Comparison of ENCODE assay signal across 8 cellular contexts in the genomic region with DNA sequence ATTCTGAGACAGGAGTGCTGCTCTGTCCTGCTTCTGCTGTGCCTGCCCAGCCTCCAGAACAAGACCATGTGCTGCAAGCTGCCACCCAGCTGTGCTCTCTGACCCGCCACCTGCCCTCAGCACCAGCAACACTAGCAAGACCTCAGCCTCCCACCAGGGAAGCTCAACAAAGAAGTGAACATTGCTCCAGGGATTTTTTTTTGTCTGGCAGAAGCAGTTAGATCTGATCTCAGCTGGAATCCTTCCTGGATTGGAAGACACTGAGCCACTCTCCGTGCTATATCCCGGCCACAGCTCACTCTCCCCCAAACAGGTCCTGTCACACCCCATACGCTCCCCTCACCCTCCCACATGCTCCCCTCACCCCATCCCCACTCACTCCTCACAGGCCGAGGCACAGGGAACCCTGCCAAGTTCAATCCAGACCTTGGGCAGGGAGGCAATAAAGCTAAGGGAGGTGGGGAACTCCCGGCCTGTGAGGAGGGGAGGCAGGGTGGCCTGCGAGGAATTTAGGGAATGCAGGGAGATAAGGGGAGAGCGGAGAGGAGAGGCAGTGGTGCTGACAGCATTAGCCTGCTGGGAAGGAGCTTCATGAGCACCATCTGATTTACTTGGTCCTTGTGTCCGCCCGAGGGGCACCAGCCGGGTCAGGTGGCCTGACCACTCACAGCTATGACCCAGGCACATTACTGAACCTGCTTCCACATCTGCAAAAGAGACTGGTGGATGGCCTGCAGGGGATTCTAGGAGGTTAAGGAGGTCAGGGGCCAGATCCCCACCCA. TPM values are rescaled to one million over a fixed set of nuclear protein-coding genes. Genes with fewer than 3 reads are reported as not detected.
A peak's percentile ranks its signal among the peaks of the same experiment; 100 is the strongest.
DNase-seq lines count a peak whose midpoint lies in the region; ATAC-seq and TF ChIP-seq lines count a peak whose summit lies in the region.

No MANE protein-coding gene starts in this region.

- H3K9me3 ChIP-seq in right cardiac atrium (ENCODE audit: control insufficient read depth, low read length) = no peaks in the 10 kb centered on the region
- no peaks in the 10 kb centered on the region for H3K9me3 ChIP-seq in skeletal muscle tissue (ENCODE audit: control insufficient read depth in 3 of 3, low read length in 3 of 3)

- no peak overlapping the region for H3K4me3 Mint-ChIP-seq in activated naive CD4-positive, alpha-beta T cell treated with anti-CD3 and anti-CD28 coated beads for 36 hours

- peaks cover 23% of the 10 kb centered on the region for H3K4me1 ChIP-seq in right cardiac atrium (ENCODE audit: control insufficient read depth, insufficient read depth, low read length)
- peaks cover 64 to 92% (median 81%) of the 10 kb centered on the region in 3 donors for H3K4me1 ChIP-seq in skeletal muscle tissue (ENCODE audit: control insufficient read depth in 3 of 3, insufficient read depth in 3 of 3, low read length in 3 of 3)

- ATAC-seq in SK-N-SH treated with all-trans-retinoic acid at 6 μM for 48 hours = peak; percentile 76
- ATAC-seq in right cardiac atrium = peak; percentile 58 to 59

- POLR2A ChIA-PET in HEK293T (lab: Yijun Ruan, JAX) = no interaction called here

- peak overlapping the region; percentile 8 to 60 (median 40) for H3K9ac ChIP-seq in skeletal muscle tissue (ENCODE audit: low read depth in 1 of 3, low read length in 3 of 3)

- no peaks in the 10 kb centered on the region for H3K27me3 Mint-ChIP-seq in activated naive CD4-positive, alpha-beta T cell treated with anti-CD3 and anti-CD28 coated beads for 36 hours (ENCODE audit: low read depth)

- DNase-seq in HEK293T (ENCODE audit: extremely low spot score) = peak; percentile 26
- DNase-seq in right cardiac atrium = peak; percentile 44 to 77 (median 76)
- no peak for DNase-seq in AG08395 (ENCODE audit: low spot score)
- DNase-seq in nucleus accumbens (lab: John Stamatoyannopoulos, UW) = no peak
- DNase-seq in activated naive CD4-positive, alpha-beta T cell treated with anti-CD3 and anti-CD28 coated beads for 36 hours = no peak
- no peak for DNase-seq in central memory CD4-positive, alpha-beta T cell

- H3K27ac Mint-ChIP-seq in activated naive CD4-positive, alpha-beta T cell treated with anti-CD3 and anti-CD28 coated beads for 36 hours = no peak overlapping the region

- intact Hi-C loops in right cardiac atrium (cut with DNase I) = no loop called here
- intact Hi-C loops in activated naive CD4-positive, alpha-beta T cell treated with anti-CD3 and anti-CD28 coated beads for 36 hours (cut with micrococcal nuclease) = no loop called here

- H3K4me1 Mint-ChIP-seq in activated naive CD4-positive, alpha-beta T cell treated with anti-CD3 and anti-CD28 coated beads for 36 hours (ENCODE audit: low read depth) = no peaks in the 10 kb centered on the region

- H3K27ac ChIP-seq in right cardiac atrium (ENCODE audit: low read length) (peak overlapping the region; percentile 61), skeletal muscle tissue (ENCODE audit: low read depth, low read length) (no peak overlapping the region)

- no peaks in the 10 kb centered on the region for H3K27me3 ChIP-seq in right cardiac atrium (ENCODE audit: control insufficient read depth, insufficient read depth)
- no peaks in the 10 kb centered on the region for H3K27me3 ChIP-seq in skeletal muscle tissue (ENCODE audit: control insufficient read depth in 3 of 3, insufficient read depth in 3 of 3, low read length in 3 of 3)

- H3K4me3 ChIP-seq in right cardiac atrium (ENCODE audit: low read length) (no peak overlapping the region), skeletal muscle tissue (ENCODE audit: low read length in 3 of 3) (no peak overlapping the region)

- 30% methylated on average over 11 of the region's 11 CpGs for WGBS in right cardiac atrium

- no peaks in the 10 kb centered on the region for H3K36me3 Mint-ChIP-seq in activated naive CD4-positive, alpha-beta T cell treated with anti-CD3 and anti-CD28 coated beads for 36 hours (ENCODE audit: low read depth)

- H3K36me3 ChIP-seq in skeletal muscle tissue (ENCODE audit: control insufficient read depth in 3 of 3, insufficient read depth in 3 of 3, low read length in 3 of 3) = no peaks in the 10 kb centered on the region

- CTCF ChIA-PET in HEK293T (lab: Yijun Ruan, JAX) = interaction anchor here (0.8 to 1.5 kb wide), 5 partner anchors 20 to 50 kb away, joined by 3 to 4 read pairs (median 3); no protein-coding TSS in a partner anchor
- CTCF ChIA-PET in activated naive CD4-positive, alpha-beta T cell treated with anti-CD3 and anti-CD28 coated beads for 36 hours (lab: Charles Lee) = no interaction called here

- H3K9me3 Mint-ChIP-seq in activated naive CD4-positive, alpha-beta T cell treated with anti-CD3 and anti-CD28 coated beads for 36 hours = no peaks in the 10 kb centered on the region

TF ChIP-seq in HEK293T, 16 proteins besides CTCF, POLR2A, EP300 and RAD21:
- TF ChIP-seq ZNF384 (IDR thresholded peaks at IDR 0.05) (no peak), NFRKB (IDR thresholded peaks at IDR 0.05) (no peak), LEF1 (IDR thresholded peaks at IDR 0.05; ENCODE audit: borderline replicate concordance) (no peak), BHLHE40 (IDR thresholded peaks at IDR 0.05; ENCODE audit: borderline replicate concordance) (no peak), FOXA1 (IDR thresholded peaks at IDR 0.05) (no peak), HDGF (IDR thresholded peaks at IDR 0.05; ENCODE audit: borderline replicate concordance) (no peak), FOXM1 (IDR thresholded peaks at IDR 0.05; ENCODE audit: borderline replicate concordance) (no peak), ARNT (IDR thresholded peaks at IDR 0.05) (no peak), TARDBP (IDR thresholded peaks at IDR 0.05) (no peak), SP1 (IDR thresholded peaks at IDR 0.05) (no peak), L3MBTL2 (conservative IDR thresholded peaks at IDR 0.05) (no peak), CTBP1 (IDR thresholded peaks at IDR 0.05; ENCODE audit: borderline replicate concordance) (no peak; the same call in 1 of the 2 replicates)
- TF ChIP-seq, protein P1, sequence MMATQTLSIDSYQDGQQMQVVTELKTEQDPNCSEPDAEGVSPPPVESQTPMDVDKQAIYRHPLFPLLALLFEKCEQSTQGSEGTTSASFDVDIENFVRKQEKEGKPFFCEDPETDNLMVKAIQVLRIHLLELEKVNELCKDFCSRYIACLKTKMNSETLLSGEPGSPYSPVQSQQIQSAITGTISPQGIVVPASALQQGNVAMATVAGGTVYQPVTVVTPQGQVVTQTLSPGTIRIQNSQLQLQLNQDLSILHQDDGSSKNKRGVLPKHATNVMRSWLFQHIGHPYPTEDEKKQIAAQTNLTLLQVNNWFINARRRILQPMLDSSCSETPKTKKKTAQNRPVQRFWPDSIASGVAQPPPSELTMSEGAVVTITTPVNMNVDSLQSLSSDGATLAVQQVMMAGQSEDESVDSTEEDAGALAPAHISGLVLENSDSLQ (IDR thresholded peaks at IDR 0.05) = no peak

TF ChIP-seq in SK-N-SH treated with all-trans-retinoic acid at 6 μM for 48 hours, 23 proteins besides CTCF, POLR2A, EP300 and RAD21 (continues in another document):
- TF ChIP-seq, protein P2, sequence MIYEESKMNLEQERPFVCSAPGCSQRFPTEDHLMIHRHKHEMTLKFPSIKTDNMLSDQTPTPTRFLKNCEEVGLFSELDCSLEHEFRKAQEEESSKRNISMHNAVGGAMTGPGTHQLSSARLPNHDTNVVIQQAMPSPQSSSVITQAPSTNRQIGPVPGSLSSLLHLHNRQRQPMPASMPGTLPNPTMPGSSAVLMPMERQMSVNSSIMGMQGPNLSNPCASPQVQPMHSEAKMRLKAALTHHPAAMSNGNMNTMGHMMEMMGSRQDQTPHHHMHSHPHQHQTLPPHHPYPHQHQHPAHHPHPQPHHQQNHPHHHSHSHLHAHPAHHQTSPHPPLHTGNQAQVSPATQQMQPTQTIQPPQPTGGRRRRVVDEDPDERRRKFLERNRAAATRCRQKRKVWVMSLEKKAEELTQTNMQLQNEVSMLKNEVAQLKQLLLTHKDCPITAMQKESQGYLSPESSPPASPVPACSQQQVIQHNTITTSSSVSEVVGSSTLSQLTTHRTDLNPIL (CRISPR knock-in tag; IDR thresholded peaks at IDR 0.05; ENCODE audit: low read depth) = no peak
- TF ChIP-seq ZFP30 (CRISPR knock-in tag; IDR thresholded peaks at IDR 0.05) (no peak), ISL1 (CRISPR knock-in tag; IDR thresholded peaks at IDR 0.05) (peak; percentile 32; the same call in 1 of the 2 replicates), ZNF565 (CRISPR knock-in tag; conservative IDR thresholded peaks at IDR 0.05; ENCODE audit: low read depth) (no peak), CSDC2 (CRISPR knock-in tag; IDR thresholded peaks at IDR 0.05) (no peak)
- TF ChIP-seq, protein P3, sequence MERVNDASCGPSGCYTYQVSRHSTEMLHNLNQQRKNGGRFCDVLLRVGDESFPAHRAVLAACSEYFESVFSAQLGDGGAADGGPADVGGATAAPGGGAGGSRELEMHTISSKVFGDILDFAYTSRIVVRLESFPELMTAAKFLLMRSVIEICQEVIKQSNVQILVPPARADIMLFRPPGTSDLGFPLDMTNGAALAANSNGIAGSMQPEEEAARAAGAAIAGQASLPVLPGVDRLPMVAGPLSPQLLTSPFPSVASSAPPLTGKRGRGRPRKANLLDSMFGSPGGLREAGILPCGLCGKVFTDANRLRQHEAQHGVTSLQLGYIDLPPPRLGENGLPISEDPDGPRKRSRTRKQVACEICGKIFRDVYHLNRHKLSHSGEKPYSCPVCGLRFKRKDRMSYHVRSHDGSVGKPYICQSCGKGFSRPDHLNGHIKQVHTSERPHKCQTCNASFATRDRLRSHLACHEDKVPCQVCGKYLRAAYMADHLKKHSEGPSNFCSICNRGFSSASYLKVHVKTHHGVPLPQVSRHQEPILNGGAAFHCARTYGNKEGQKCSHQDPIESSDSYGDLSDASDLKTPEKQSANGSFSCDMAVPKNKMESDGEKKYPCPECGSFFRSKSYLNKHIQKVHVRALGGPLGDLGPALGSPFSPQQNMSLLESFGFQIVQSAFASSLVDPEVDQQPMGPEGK (CRISPR knock-in tag; IDR thresholded peaks at IDR 0.05; ENCODE audit: borderline replicate concordance) = 0 out of 2 replicates have a peak, but pooled peaks have one; percentile 21
- TF ChIP-seq, protein P4, sequence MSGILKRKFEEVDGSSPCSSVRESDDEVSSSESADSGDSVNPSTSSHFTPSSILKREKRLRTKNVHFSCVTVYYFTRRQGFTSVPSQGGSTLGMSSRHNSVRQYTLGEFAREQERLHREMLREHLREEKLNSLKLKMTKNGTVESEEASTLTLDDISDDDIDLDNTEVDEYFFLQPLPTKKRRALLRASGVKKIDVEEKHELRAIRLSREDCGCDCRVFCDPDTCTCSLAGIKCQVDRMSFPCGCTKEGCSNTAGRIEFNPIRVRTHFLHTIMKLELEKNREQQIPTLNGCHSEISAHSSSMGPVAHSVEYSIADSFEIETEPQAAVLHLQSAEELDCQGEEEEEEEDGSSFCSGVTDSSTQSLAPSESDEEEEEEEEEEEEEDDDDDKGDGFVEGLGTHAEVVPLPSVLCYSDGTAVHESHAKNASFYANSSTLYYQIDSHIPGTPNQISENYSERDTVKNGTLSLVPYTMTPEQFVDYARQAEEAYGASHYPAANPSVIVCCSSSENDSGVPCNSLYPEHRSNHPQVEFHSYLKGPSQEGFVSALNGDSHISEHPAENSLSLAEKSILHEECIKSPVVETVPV (CRISPR knock-in tag; IDR thresholded peaks at IDR 0.05) = no peak

RNA-seq across cellular contexts. Expression of a gene that starts 29.7 kb away (rescaled TPM):
- total RNA-seq in right cardiac atrium (10 to 100 TPM; 21.0 to 23.3 (median 22.0) TPM), skeletal muscle tissue (1.6 TPM)
- 31.5 TPM for polyA plus RNA-seq in right cardiac atrium
- total RNA-seq in activated naive CD4-positive, alpha-beta T cell treated with anti-CD3 and anti-CD28 coated beads for 36 hours = 10 to 100 TPM; 11.3 to 12.7 TPM

Comparison
In these comparisons a context has a peak if more than half of its experiments do, and no peak if none do; other contexts are left out.
1. DNase-seq: peak in HEK293T (single experiment) and right cardiac atrium (3 of 3); none in AG08395 (single experiment), nucleus accumbens (0 of 56), activated naive CD4-positive, alpha-beta T cell treated with anti-CD3 and anti-CD28 coated beads for 36 hours (single experiment) and central memory CD4-positive, alpha-beta T cell (single experiment).